Comparison of ENCODE assay signal across 11 cellular contexts in genomic region chr3:11226042-11226370, GRCh38. TPM values are rescaled to one million over a fixed set of nuclear protein-coding genes. Genes with fewer than 3 reads are reported as not detected.
DNase-seq lines count a peak whose midpoint lies in the region; ATAC-seq and TF ChIP-seq lines count a peak whose summit lies in the region.
"Had no signal": no experiment of that assay in that cellular context is flagged by ENCODE, and none has a peak within 500 bp of the region (broad histone marks: within the 10 kb centered on the region; RNA-seq: fewer than 3 reads in every experiment).

No MANE protein-coding gene starts in this region.

- no peak for TF ChIP-seq POLR2A in esophagus muscularis mucosa (IDR thresholded peaks at IDR 0.05; ENCODE audit: low read depth)

- no peaks in the 10 kb centered on the region for H3K9me3 Mint-ChIP-seq in CD14-positive monocyte
- H3K9me3 Mint-ChIP-seq in T-cell = no peaks in the 10 kb centered on the region
- H3K9me3 Mint-ChIP-seq: effector memory CD8-positive, alpha-beta T cell had no signal

- H3K36me3 Mint-ChIP-seq in CD14-positive monocyte = peaks cover 5 to 17% of the 10 kb centered on the region in 2 donors
- no peaks in the 10 kb centered on the region for H3K36me3 Mint-ChIP-seq in T-cell

- peak overlapping the region; percentile 97 for H3K27ac ChIP-seq in RWPE1
- H3K27ac ChIP-seq in esophagus muscularis mucosa (replicated peaks in 1 of 4) = peak overlapping the region; percentile 70 to 78 (median 72)
- H3K27ac ChIP-seq in rectal smooth muscle tissue (ENCODE audit: low read depth, low read length) = no peak overlapping the region

- DNase-seq in CD14-positive monocyte (ENCODE audit: low spot score) = no peak
- DNase-seq in RWPE1 (ENCODE audit: low spot score) = no peak
- no peak for DNase-seq in esophagus muscularis mucosa (ENCODE audit: extremely low spot score)
- no peak for DNase-seq in T-cell
- DNase-seq: activated T-cell treated with anti-CD3 and anti-CD28 coated beads for 4 hours; DMS79; effector memory CD8-positive, alpha-beta T cell had no signal

- POLR2A ChIA-PET in RWPE1 (lab: Yijun Ruan, JAX; ENCODE audit: low non-redundant PET) (interaction anchor here (0.6 kb wide), 1 partner anchor 26 kb away, joined by 4 read pairs; no protein-coding TSS in a partner anchor), T-cell (lab: Charles Lee) (no interaction called here)

- peaks cover 0 to 1% (median 0%) of the 10 kb centered on the region in 3 donors for H3K27me3 Mint-ChIP-seq in CD14-positive monocyte (ENCODE audit: low read depth in 3 of 3)
- peaks cover 0 to 4% of the 10 kb centered on the region in 2 donors for H3K27me3 Mint-ChIP-seq in T-cell

- H3K27ac Mint-ChIP-seq in CD14-positive monocyte (peak overlapping the region; percentile 96 to 100 (median 99)), T-cell (no peak overlapping the region)
- H3K27ac Mint-ChIP-seq: effector memory CD8-positive, alpha-beta T cell had no signal

- peak overlapping the region in 2 of 4 donors; percentile 12 to 30 for H3K4me3 ChIP-seq in esophagus muscularis mucosa
- H3K4me3 ChIP-seq in rectal smooth muscle tissue (ENCODE audit: low read length) = peak overlapping the region; percentile 29

- no peaks in the 10 kb centered on the region for H3K9me3 ChIP-seq in esophagus muscularis mucosa

- TF ChIP-seq EP300 in esophagus muscularis mucosa (IDR thresholded peaks at IDR 0.05) = no peak

- H3K4me1 Mint-ChIP-seq in CD14-positive monocyte (peaks cover 63% of the 10 kb centered on the region), T-cell (peaks cover 0 to 7% (median 6%) of the 10 kb centered on the region in 3 donors)

- H3K4me1 ChIP-seq in esophagus muscularis mucosa (peaks cover 0 to 40% (median 10%) of the 10 kb centered on the region in 4 donors), rectal smooth muscle tissue (ENCODE audit: control insufficient read depth, insufficient read depth, low read length) (peaks cover 3% of the 10 kb centered on the region)

- CTCF ChIA-PET in RWPE1 (lab: Yijun Ruan, JAX) (no interaction called here), T-cell (lab: Charles Lee) (interaction anchor here in 1 of 2 donors (0.7 kb wide), 2 partner anchors 13 to 527 kb away, joined by 3 read pairs; no protein-coding TSS in a partner anchor)

- H3K4me3 Mint-ChIP-seq in CD14-positive monocyte (peak overlapping the region; percentile 72 to 93), T-cell (no peak overlapping the region)
- H3K4me3 Mint-ChIP-seq: effector memory CD8-positive, alpha-beta T cell had no signal

- TF ChIP-seq CTCF in CD14-positive monocyte (IDR thresholded peaks at IDR 0.05) (no peak), RWPE1 (conservative IDR thresholded peaks at IDR 0.05; ENCODE audit: low read depth) (no peak), esophagus muscularis mucosa (IDR thresholded peaks at IDR 0.05) (no peak)

- 87% methylated on average over 6 of the region's 6 CpGs for WGBS in esophagus muscularis mucosa

- intact Hi-C loops in CD14-positive monocyte (cut with micrococcal nuclease) = loop anchor here (5.0 kb wide), 4 partner anchors 46 to 69 kb away; partner anchors contain the start of gene ATG7 (in 2 of the 2)
- intact Hi-C loops in esophagus muscularis mucosa (cut with DNase I) = no loop called here

- H3K27me3 ChIP-seq in esophagus muscularis mucosa = no peaks in the 10 kb centered on the region
- H3K27me3 ChIP-seq in rectal smooth muscle tissue (ENCODE audit: control insufficient read depth, insufficient read depth, low read length) = no peaks in the 10 kb centered on the region

- H3K9ac ChIP-seq in rectal smooth muscle tissue (ENCODE audit: low read length) = no peak overlapping the region

- H3K36me3 ChIP-seq in esophagus muscularis mucosa = no peaks in the 10 kb centered on the region
- no peaks in the 10 kb centered on the region for H3K36me3 ChIP-seq in rectal smooth muscle tissue (ENCODE audit: control insufficient read depth, insufficient read depth, low read length)

- ATAC-seq in HG03280 (IDR thresholded peaks at IDR 0.05; ENCODE audit: unreplicated experiment) (no peak), T-cell (replicated peaks in 1 of 4) (no peak), HG03159 (IDR thresholded peaks at IDR 0.05; ENCODE audit: unreplicated experiment) (no peak), GM18517 (IDR thresholded peaks at IDR 0.05; ENCODE audit: unreplicated experiment) (no peak)

RNA-seq across cellular contexts. Expression of gene ATG7, which starts 46.2 kb away (rescaled TPM):
- 100 to 1,000 TPM in 1 of 2 donors, 10 to 100 TPM in 1; 89.7 to 101 TPM for polyA plus RNA-seq in CD14-positive monocyte
- total RNA-seq in esophagus muscularis mucosa (10 to 100 TPM; 20.6 to 50.4 (median 39.9) TPM), T-cell (10 to 100 TPM; 29.0 to 39.3 (median 37.4) TPM)

Comparison
In these comparisons a context has a peak if more than half of its experiments do, and no peak if none do; other contexts are left out.
1. H3K27ac Mint-ChIP-seq: peak in CD14-positive monocyte (7 of 7); none in T-cell (0 of 2).
2. H3K4me3 Mint-ChIP-seq: peak in CD14-positive monocyte (2 of 2); none in T-cell (0 of 3).